ENCODE assay signal across 7 cellular contexts in genomic region chrX:19514791-19515614, GRCh38. TPM values are rescaled to one million over a fixed set of nuclear protein-coding genes. Genes with fewer than 3 reads are reported as not detected.
A peak's percentile ranks its signal among the peaks of the same experiment; 100 is the strongest.
DNase-seq lines count a peak whose midpoint lies in the region; TF ChIP-seq lines count a peak whose summit lies in the region.

A gene with protein sequence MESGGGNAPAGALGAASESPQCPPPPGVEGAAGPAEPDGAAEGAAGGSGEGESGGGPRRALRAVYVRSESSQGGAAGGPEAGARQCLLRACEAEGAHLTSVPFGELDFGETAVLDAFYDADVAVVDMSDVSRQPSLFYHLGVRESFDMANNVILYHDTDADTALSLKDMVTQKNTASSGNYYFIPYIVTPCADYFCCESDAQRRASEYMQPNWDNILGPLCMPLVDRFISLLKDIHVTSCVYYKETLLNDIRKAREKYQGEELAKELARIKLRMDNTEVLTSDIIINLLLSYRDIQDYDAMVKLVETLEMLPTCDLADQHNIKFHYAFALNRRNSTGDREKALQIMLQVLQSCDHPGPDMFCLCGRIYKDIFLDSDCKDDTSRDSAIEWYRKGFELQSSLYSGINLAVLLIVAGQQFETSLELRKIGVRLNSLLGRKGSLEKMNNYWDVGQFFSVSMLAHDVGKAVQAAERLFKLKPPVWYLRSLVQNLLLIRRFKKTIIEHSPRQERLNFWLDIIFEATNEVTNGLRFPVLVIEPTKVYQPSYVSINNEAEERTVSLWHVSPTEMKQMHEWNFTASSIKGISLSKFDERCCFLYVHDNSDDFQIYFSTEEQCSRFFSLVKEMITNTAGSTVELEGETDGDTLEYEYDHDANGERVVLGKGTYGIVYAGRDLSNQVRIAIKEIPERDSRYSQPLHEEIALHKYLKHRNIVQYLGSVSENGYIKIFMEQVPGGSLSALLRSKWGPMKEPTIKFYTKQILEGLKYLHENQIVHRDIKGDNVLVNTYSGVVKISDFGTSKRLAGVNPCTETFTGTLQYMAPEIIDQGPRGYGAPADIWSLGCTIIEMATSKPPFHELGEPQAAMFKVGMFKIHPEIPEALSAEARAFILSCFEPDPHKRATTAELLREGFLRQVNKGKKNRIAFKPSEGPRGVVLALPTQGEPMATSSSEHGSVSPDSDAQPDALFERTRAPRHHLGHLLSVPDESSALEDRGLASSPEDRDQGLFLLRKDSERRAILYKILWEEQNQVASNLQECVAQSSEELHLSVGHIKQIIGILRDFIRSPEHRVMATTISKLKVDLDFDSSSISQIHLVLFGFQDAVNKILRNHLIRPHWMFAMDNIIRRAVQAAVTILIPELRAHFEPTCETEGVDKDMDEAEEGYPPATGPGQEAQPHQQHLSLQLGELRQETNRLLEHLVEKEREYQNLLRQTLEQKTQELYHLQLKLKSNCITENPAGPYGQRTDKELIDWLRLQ (N-terminal part only) (minus strand): TSS chrX:19515508. CDS start chrX:19515261, 247 bp downstream.

- H3K9me3 ChIP-seq in ES-I3 (ENCODE audit: control insufficient read depth, insufficient read depth, low read length): no peaks in the 10 kb centered on the region
- H3K9me3 ChIP-seq in HUES6 (ENCODE audit: control insufficient read depth, insufficient read depth, low read depth, low read length): no peaks in the 10 kb centered on the region
- no peaks in the 10 kb centered on the region for H3K9me3 ChIP-seq in sigmoid colon

- TF ChIP-seq POLR2A in sigmoid colon (IDR thresholded peaks at IDR 0.05): no peak

- peak; percentile 16 to 24 for DNase-seq in activated CD4-positive, alpha-beta T cell treated with anti-CD3 and anti-CD28 coated beads, Interleukin-2, amount 50 U/mL, for 48 hours
- DNase-seq in glutamatergic neuron: peak; percentile 54
- DNase-seq in sigmoid colon: no peak
- no peak for DNase-seq in T1000 (lab: John Stamatoyannopoulos, UW)
- no peak for DNase-seq in NOMO-1 treated with dmso at 0.1 percent for 144 hours (lab: John Stamatoyannopoulos, UW; ENCODE audit: unreplicated experiment)

- H3K27me3 ChIP-seq in HUES6 (ENCODE audit: control insufficient read depth, insufficient read depth, low read length) (peaks cover 35% of the 10 kb centered on the region), sigmoid colon (peaks cover 0 to 32% (median 0%) of the 10 kb centered on the region in 3 donors)

- peak within 1 kb of the TSS; percentile 58 for H3K4me3 ChIP-seq in HUES6 (ENCODE audit: low read depth, low read length)
- H3K4me3 ChIP-seq in sigmoid colon: peak within 1 kb of the TSS in 3 of 4 donors; percentile 31 to 41 (median 40)

- TF ChIP-seq EP300 in sigmoid colon (IDR thresholded peaks at IDR 0.05): no peak

- H3K36me3 Mint-ChIP-seq in glutamatergic neuron (ENCODE audit: unreplicated experiment): no peaks in the 10 kb centered on the region

- H3K4me1 Mint-ChIP-seq in glutamatergic neuron (ENCODE audit: low read depth, unreplicated experiment): no peaks in the 10 kb centered on the region

- no peaks in the 10 kb centered on the region for H3K4me1 ChIP-seq in ES-I3 (ENCODE audit: insufficient read depth, low read length)
- H3K4me1 ChIP-seq in HUES6 (ENCODE audit: control insufficient read depth, insufficient read depth, low read length): peaks cover 7% of the 10 kb centered on the region; the same call in 1 of the 2 replicates
- peaks cover 0 to 6% (median 0%) of the 10 kb centered on the region in 4 donors for H3K4me1 ChIP-seq in sigmoid colon

- H3K27ac Mint-ChIP-seq in glutamatergic neuron (ENCODE audit: unreplicated experiment): no peak within 1 kb of the TSS

- no peak within 1 kb of the TSS for H3K4me3 Mint-ChIP-seq in glutamatergic neuron (ENCODE audit: unreplicated experiment)

- H3K9ac ChIP-seq in ES-I3 (ENCODE audit: low read depth, low read length): peak within 1 kb of the TSS; percentile 70
- H3K9ac ChIP-seq in HUES6 (ENCODE audit: low read length): peak within 1 kb of the TSS; percentile 60

- H3K36me3 ChIP-seq in ES-I3 (ENCODE audit: insufficient read depth, low read length) (no peaks in the 10 kb centered on the region), HUES6 (ENCODE audit: control insufficient read depth, insufficient read depth, low read length) (no peaks in the 10 kb centered on the region), sigmoid colon (no peaks in the 10 kb centered on the region)

- peaks cover 4% of the 10 kb centered on the region for H3K9me3 Mint-ChIP-seq in glutamatergic neuron (ENCODE audit: unreplicated experiment)

- 1 to 2% methylated on average over 94 to 97 of the region's 100 CpGs for WGBS in sigmoid colon, 2 donors

- H3K27ac ChIP-seq in HUES6 (ENCODE audit: low read depth, low read length): no peak within 1 kb of the TSS
- no peak within 1 kb of the TSS for H3K27ac ChIP-seq in sigmoid colon

- H3K27me3 Mint-ChIP-seq in glutamatergic neuron (ENCODE audit: unreplicated experiment): peaks cover 2% of the 10 kb centered on the region

- TF ChIP-seq CTCF in glutamatergic neuron (IDR thresholded peaks at IDR 0.05; ENCODE audit: partially characterized antibody, unreplicated experiment) (peak; percentile 42), sigmoid colon (IDR thresholded peaks at IDR 0.05) (peak in 1 of 4 experiments; percentile 10)

- intact Hi-C loops in sigmoid colon (cut with DNase I): loop anchor here (10.0 kb wide), 1 partner anchor 140 kb away; no protein-coding TSS in a partner anchor

RNA-seq across cellular contexts. Expression of the gene that starts here (rescaled TPM):
- total RNA-seq in glutamatergic neuron (ENCODE audit: unreplicated experiment) (0.37 TPM), sigmoid colon (under 1 TPM in 1 of 4 donors, not detected in 3; 0.14 TPM)
- polyA plus RNA-seq in sigmoid colon: under 1 TPM in 2 of 3 donors, not detected in 1; 0.15 to 0.69 TPM

Comparison
In these comparisons a context has a peak if more than half of its experiments do, and no peak if none do; other contexts are left out.
1. Peak in DNase-seq in glutamatergic neuron; RNA of the gene not detected or under 1 TPM.
2. DNase-seq: peak in activated CD4-positive, alpha-beta T cell treated with anti-CD3 and anti-CD28 coated beads, Interleukin-2, amount 50 U/mL, for 48 hours (2 of 2); none in sigmoid colon (single experiment), T1000 (single experiment) and NOMO-1 treated with dmso at 0.1 percent for 144 hours (single experiment).